ENCODE assay signal across 11 cellular contexts in the genomic region with DNA sequence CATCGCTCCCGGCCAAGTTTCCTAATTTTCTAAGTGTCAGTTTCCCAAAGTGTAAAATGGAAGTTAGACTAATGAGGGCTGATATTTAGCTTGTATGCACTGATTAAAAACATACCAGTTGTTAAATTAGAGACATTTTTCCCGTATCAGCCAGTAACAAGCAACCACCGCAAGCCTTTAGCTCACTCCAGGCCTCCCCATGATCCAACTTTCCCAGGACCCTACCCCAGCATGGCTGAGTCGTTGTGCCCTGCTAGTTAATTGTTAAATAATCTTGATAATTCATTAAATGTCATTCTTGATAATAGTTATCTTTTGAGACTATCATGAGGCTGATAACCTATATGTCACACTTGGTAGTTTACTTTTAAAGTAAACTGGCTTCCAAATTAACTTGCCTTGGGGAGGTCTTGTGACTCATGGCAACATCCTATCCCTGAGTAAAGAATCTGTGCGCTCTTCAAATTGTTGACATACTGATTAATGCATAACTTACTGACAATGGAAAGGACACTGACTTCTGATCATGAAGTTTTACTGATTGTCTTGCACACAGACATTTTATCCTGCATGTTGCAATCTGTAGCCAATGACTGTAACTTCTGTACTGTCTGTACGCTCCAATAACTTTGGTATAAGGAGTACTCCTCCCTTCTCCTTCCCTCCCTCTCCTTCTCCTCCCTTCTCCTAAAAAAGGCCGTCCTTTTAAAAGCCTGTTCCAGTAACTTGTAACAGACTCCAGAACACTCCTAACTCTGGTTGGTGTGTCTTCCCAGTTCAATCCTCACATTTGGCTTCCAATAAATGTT. TPM values are rescaled to one million over a fixed set of nuclear protein-coding genes. Genes with fewer than 3 reads are reported as not detected.
DNase-seq lines count a peak whose midpoint lies in the region; ATAC-seq lines count a peak whose summit lies in the region.
"Had no signal": no experiment of that assay in that cellular context is flagged by ENCODE, and none has a peak within 500 bp of the region (broad histone marks: within the 10 kb centered on the region; RNA-seq: fewer than 3 reads in every experiment).

No MANE protein-coding gene starts in this region.

- DNase-seq in HS-5 (ENCODE audit: low read depth) (peak; percentile 73), amniotic stem cell (lab: John Stamatoyannopoulos, UW) (peak; percentile 5), iris pigment epithelial cell (ENCODE audit: low read depth) (peak; percentile 84), stromal cell of bone marrow (ENCODE audit: low read depth) (peak; percentile 31), G401 (ENCODE audit: low spot score) (no peak)
- no peak for DNase-seq in activated effector memory CD4-positive, alpha-beta T cell treated with Interleukin-2 at 50 U/mL for 16 hours
- DNase-seq: activated gamma-delta T cell; NCI-H345; stimulated activated CD4-positive, alpha-beta T cell treated with anti-CD3 and anti-CD28 coated beads, Interleukin-15, amount 100 ng/mL, for 24 hours had no signal

- ATAC-seq in HG03097 (IDR thresholded peaks at IDR 0.05; ENCODE audit: low FRiP score, unreplicated experiment) (no peak), GM19455 (IDR thresholded peaks at IDR 0.05; ENCODE audit: unreplicated experiment) (no peak)

- in situ Hi-C loops in G401 (cut with HindIII; ENCODE audit: low sequenced_read_pairs) = no loop called here

RNA-seq across cellular contexts. Expression of gene GTF3C6, which starts 6.3 kb away (rescaled TPM):
- total RNA-seq in G401 (2014; rRNA removed; shearing (Covaris generic)) = 38.2 and 43.0 TPM in 2 replicates

RNA-seq across cellular contexts. Expression of gene RPF2, which starts 29.6 kb away (rescaled TPM):
- total RNA-seq in G401 (2014; rRNA removed; shearing (Covaris generic)) = 40.7 and 58.9 TPM in 2 replicates

Comparison
In these comparisons a context has a peak if more than half of its experiments do, and no peak if none do; other contexts are left out.
1. DNase-seq: peak in HS-5 (single experiment), amniotic stem cell (single experiment), iris pigment epithelial cell (single experiment) and stromal cell of bone marrow (single experiment); none in activated effector memory CD4-positive, alpha-beta T cell treated with Interleukin-2 at 50 U/mL for 16 hours (single experiment) and G401 (single experiment).